ENCODE assay signal across 25 cellular contexts in the genomic region with DNA sequence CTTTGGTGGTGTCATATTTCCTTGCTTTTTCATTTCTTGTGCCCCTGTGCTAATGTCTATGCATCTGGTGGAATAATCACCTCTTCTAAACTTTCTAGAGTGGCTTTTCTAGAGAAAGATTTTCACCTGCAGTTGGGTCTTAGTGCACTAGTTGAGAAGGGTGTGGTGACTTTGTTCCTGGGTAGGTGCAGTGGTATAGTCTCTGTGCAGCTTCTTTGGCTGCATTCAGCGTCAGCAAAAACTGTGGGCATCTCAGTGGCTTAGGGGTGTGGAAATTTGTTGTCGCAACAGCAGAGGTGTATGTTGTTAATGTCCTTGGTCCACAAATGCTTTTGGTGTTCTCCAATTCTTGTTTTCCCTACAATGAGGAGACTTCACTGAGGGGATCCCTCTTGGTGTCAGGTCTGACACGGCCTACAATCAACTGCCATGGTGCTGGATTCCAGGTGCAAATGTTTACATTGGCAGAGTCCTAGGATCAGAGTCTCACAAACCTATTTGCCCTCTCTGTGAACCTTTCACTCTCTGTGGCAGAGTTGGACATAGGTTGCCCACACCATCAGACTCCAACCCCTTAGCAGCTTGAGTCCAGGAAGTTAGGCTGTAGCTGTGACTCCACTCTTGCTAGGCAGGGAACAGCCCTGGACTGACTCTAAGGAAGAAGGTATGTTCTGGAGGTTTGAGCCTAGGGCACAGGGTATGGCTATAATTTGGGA. TPM values are rescaled to one million over a fixed set of nuclear protein-coding genes. Genes with fewer than 3 reads are reported as not detected.
"Had no signal": no experiment of that assay in that cellular context is flagged by ENCODE, and none has a peak within 500 bp of the region (broad histone marks: within the 10 kb centered on the region; RNA-seq: fewer than 3 reads in every experiment).

No MANE protein-coding gene starts in this region.

- H3K36me3 Mint-ChIP-seq: activated naive CD8-positive, alpha-beta T cell treated with anti-CD3 and anti-CD28 coated beads, Interleukin-2, amount 10 ng/mL, durations not matched to agents 7 days and 5 days; brain; mesothelial cell of epicardium had no signal

- H3K27me3 ChIP-seq: esophagus squamous epithelium, hepatocyte, sigmoid colon had no signal

- H3K9me3 ChIP-seq: esophagus squamous epithelium had no signal

- H3K27ac ChIP-seq: esophagus squamous epithelium, hepatocyte, sigmoid colon, spleen had no signal

- ATAC-seq: activated CD4-positive, CD25-positive, alpha-beta regulatory T cell treated with anti-CD3 and anti-CD28 coated beads, Interleukin-2, amount 50 U/mL, for 24 hours; activated CD8-positive, alpha-beta T cell treated with anti-CD3 and anti-CD28 coated beads, Interleukin-2, amount 10 ng/mL, durations not matched to agents 7 days and 5 days; left cardiac atrium had no signal

- H3K36me3 ChIP-seq: esophagus squamous epithelium, sigmoid colon, spleen had no signal

- H3K4me3 Mint-ChIP-seq: activated CD4-positive, alpha-beta T cell treated with anti-CD3 and anti-CD28 coated beads, Interleukin-2, amount 10 ng/mL, durations not matched to agents 7 days and 5 days; activated CD8-positive, alpha-beta T cell treated with anti-CD3 and anti-CD28 coated beads, Interleukin-2, amount 10 ng/mL, durations not matched to agents 7 days and 5 days; activated naive CD8-positive, alpha-beta T cell treated with anti-CD3 and anti-CD28 coated beads, Interleukin-2, amount 10 ng/mL, durations not matched to agents 7 days and 5 days; activated T-cell treated with anti-CD3 and anti-CD28 coated beads, Interleukin-2, amount 50 U/mL, for 24 hours; brain; central memory CD8-positive, alpha-beta T cell; mesothelial cell of epicardium; nephron had no signal

- DNase-seq: activated CD4-positive, alpha-beta T cell treated with anti-CD3 and anti-CD28 coated beads, Interleukin-2, amount 10 ng/mL, durations not matched to agents 7 days and 5 days; activated CD8-positive, alpha-beta T cell treated with anti-CD3 and anti-CD28 coated beads, Interleukin-2, amount 10 ng/mL, durations not matched to agents 7 days and 5 days; activated naive CD4-positive, alpha-beta T cell treated with Interleukin-2 at 50 U/mL for 16 hours; activated naive CD8-positive, alpha-beta T cell treated with anti-CD3 and anti-CD28 coated beads, Interleukin-2, amount 10 ng/mL, durations not matched to agents 7 days and 5 days; activated T-cell treated with anti-CD3 and anti-CD28 coated beads, Interleukin-2, amount 50 U/mL, for 24 hours; cortex of kidney; effector CD4-positive, alpha-beta T cell; esophagus squamous epithelium; left cardiac atrium; sigmoid colon; spleen; stimulated activated CD4-positive, alpha-beta T cell treated with anti-CD3 and anti-CD28 coated beads, Interleukin-4, amount 100 ng/mL, for 4 hours; stimulated activated naive CD4-positive, alpha-beta T cell; T-helper 1 cell; T1000 had no signal

- H3K27ac Mint-ChIP-seq: activated CD4-positive, alpha-beta T cell treated with anti-CD3 and anti-CD28 coated beads, Interleukin-2, amount 10 ng/mL, durations not matched to agents 7 days and 5 days; activated CD8-positive, alpha-beta T cell treated with anti-CD3 and anti-CD28 coated beads, Interleukin-2, amount 10 ng/mL, durations not matched to agents 7 days and 5 days; activated naive CD8-positive, alpha-beta T cell treated with anti-CD3 and anti-CD28 coated beads, Interleukin-2, amount 10 ng/mL, durations not matched to agents 7 days and 5 days; activated T-cell treated with anti-CD3 and anti-CD28 coated beads, Interleukin-2, amount 50 U/mL, for 24 hours; activated T-helper 2 cell treated with anti-CD3 and anti-CD28 coated beads, Interferon-gamma antibody, Interleukin-2, Interleukin-4, amounts not matched to agents 10 μg/mL and 5 μg/mL and 100 μg/mL, durations not matched to agents 14 hours and 24 hours and 36 hours; brain; mesothelial cell of epicardium; nephron had no signal

- H3K4me1 Mint-ChIP-seq: activated CD4-positive, alpha-beta T cell treated with anti-CD3 and anti-CD28 coated beads, Interleukin-2, amount 10 ng/mL, durations not matched to agents 7 days and 5 days; activated naive CD8-positive, alpha-beta T cell treated with anti-CD3 and anti-CD28 coated beads, Interleukin-2, amount 10 ng/mL, durations not matched to agents 7 days and 5 days; brain; central memory CD8-positive, alpha-beta T cell; mesothelial cell of epicardium; nephron had no signal

- H3K4me1 ChIP-seq: esophagus squamous epithelium, sigmoid colon, spleen had no signal

- H3K4me3 ChIP-seq: esophagus squamous epithelium, hepatocyte, lung, sigmoid colon, spleen had no signal

RNA-seq across cellular contexts. Expression of a gene that starts 48.8 kb away (rescaled TPM):
- total RNA-seq: activated CD4-positive, alpha-beta T cell treated with anti-CD3 and anti-CD28 coated beads, Interleukin-2, amount 10 ng/mL, durations not matched to agents 7 days and 5 days; activated CD8-positive, alpha-beta T cell treated with anti-CD3 and anti-CD28 coated beads, Interleukin-2, amount 10 ng/mL, durations not matched to agents 7 days and 5 days; activated naive CD8-positive, alpha-beta T cell treated with anti-CD3 and anti-CD28 coated beads, Interleukin-2, amount 10 ng/mL, durations not matched to agents 7 days and 5 days; activated T-helper 2 cell treated with anti-CD3 and anti-CD28 coated beads, Interferon-gamma antibody, Interleukin-2, Interleukin-4, amounts not matched to agents 10 μg/mL and 5 μg/mL and 100 μg/mL, durations not matched to agents 14 hours and 24 hours and 36 hours; esophagus squamous epithelium; glomerular endothelial cell; left cardiac atrium; lung; mesothelial cell of epicardium; sigmoid colon; ureter had no signal
- polyA plus RNA-seq: lung, sigmoid colon had no signal
